Comparison of ENCODE assay signal across 8 cellular contexts in the genomic region with DNA sequence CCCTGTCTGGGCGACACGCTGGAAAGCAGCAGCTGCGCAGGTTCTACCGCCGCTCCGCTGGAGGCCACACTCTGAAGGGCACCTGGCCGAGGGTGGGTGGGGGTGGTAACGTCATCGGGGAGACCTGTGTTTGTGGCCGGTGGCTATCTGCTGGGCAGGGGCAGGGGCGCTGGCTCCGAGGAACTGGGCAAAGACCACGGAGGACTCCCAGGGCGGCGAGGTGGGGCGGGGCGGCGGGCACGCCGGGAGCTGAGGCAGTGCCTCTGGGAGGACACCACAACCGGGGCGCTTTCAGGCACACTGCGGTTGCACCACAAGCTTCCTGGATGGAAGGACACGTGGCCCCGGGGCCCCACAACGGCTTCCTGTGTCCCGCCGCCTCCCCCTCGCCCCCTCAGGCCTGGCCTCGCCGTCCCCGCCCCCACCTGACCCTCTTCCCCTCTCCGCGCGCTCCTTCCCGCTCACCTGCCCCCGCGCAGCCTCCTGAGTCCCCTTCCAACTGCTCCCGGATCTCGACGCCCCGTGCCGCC. TPM values are rescaled to one million over a fixed set of nuclear protein-coding genes. Genes with fewer than 3 reads are reported as not detected.
DNase-seq lines count a peak whose midpoint lies in the region; ATAC-seq and TF ChIP-seq lines count a peak whose summit lies in the region.

No MANE protein-coding gene starts in this region.

- intact Hi-C loops in Panc1 (cut with micrococcal nuclease; ENCODE audit: unreplicated experiment) (no loop called here), cardiac septum (cut with DNase I) (no loop called here)

- BruUV-seq in Panc1 (replicated peaks; lab: Mats Ljungman, UMichigan) = no TSS peak

- CTCF ChIA-PET in Panc1 (lab: Charles Lee) = no interaction called here

- POLR2A ChIA-PET in Panc1 (lab: Charles Lee) = no interaction called here

- no peaks in the 10 kb centered on the region for H3K9me3 ChIP-seq in Panc1 (ENCODE audit: control insufficient read depth, insufficient read depth, low read depth, low read length)

- peak; percentile 58 for ATAC-seq in GM18909 (IDR thresholded peaks at IDR 0.05; ENCODE audit: poor library complexity, unreplicated experiment)
- ATAC-seq in HG03135 (IDR thresholded peaks at IDR 0.05; ENCODE audit: unreplicated experiment) = peak; percentile 45
- peak; percentile 80 for ATAC-seq in Panc1

- H3K4me1 ChIP-seq in Panc1 (ENCODE audit: control insufficient read depth, insufficient read depth, low read length) = no peaks in the 10 kb centered on the region

- H3K27ac ChIP-seq in Panc1 (ENCODE audit: low read length) = no peak overlapping the region

- DNase-seq in AG09309 (ENCODE audit: low read depth) = no peak
- DNase-seq in Panc1 (ENCODE audit: low read depth, low spot score) = no peak
- peak; percentile 79 for DNase-seq in activated T-helper 9 cell treated with anti-CD3 and anti-CD28 coated beads, Interleukin-2, amount 50 U/mL, for 16 hours (ENCODE audit: low read depth)
- peak; percentile 92 for DNase-seq in cardiac septum (ENCODE audit: low spot score)
- no peak for DNase-seq in skeletal muscle cell (ENCODE audit: low read depth)
- no peak for DNase-seq in cerebellar nuclear complex (lab: John Stamatoyannopoulos, UW)

- in situ Hi-C loops in Panc1 (cut with HindIII; ENCODE audit: low pct_unique_long_range_greater_than_20kb, low sequenced_read_pairs) = no loop called here

- H3K36me3 ChIP-seq in Panc1 (ENCODE audit: control insufficient read depth, insufficient read depth, low read length) = no peaks in the 10 kb centered on the region; the same call in 1 of the 2 replicates

- no peak for TF ChIP-seq CTCF in AG09309 (IDR thresholded peaks at IDR 0.05; ENCODE audit: control insufficient read depth, insufficient read depth, low read depth, low read length, missing control alignments)
- TF ChIP-seq CTCF in Panc1 (IDR thresholded peaks at IDR 0.05) = no peak

- H3K4me3 ChIP-seq in AG09309 (ENCODE audit: control insufficient read depth, low read depth, low read length) (peak overlapping the region; percentile 51), Panc1 (ENCODE audit: low read depth in 2 of 2, low read length in 2 of 2) (peak overlapping the region; percentile 50 to 57), skeletal muscle cell (ENCODE audit: low read depth, low read length) (peak overlapping the region; percentile 59)

- H3K27me3 ChIP-seq in Panc1 (ENCODE audit: control insufficient read depth, insufficient read depth, low read length) = peaks cover 2% of the 10 kb centered on the region; the same call in 1 of the 2 replicates

RNA-seq across cellular contexts. Expression of a gene that starts 3.3 kb away (rescaled TPM):
- 10.4 TPM for total RNA-seq in Panc1 (2021; ENCODE audit: unreplicated experiment)
- polyA plus RNA-seq in Panc1 (2012; ENCODE audit: insufficient read length) = 8.9 TPM
- 1.6 TPM for total RNA-seq in cardiac septum

RNA-seq across cellular contexts. Expression of a gene that starts 23.8 kb away (rescaled TPM):
- total RNA-seq in Panc1 (2021; ENCODE audit: unreplicated experiment) (0.77 TPM), cardiac septum (0.57 TPM)
- 1.0 TPM for polyA plus RNA-seq in Panc1 (2012; ENCODE audit: insufficient read length)

Comparison
In these comparisons a context has a peak if more than half of its experiments do, and no peak if none do; other contexts are left out.
1. DNase-seq: peak in activated T-helper 9 cell treated with anti-CD3 and anti-CD28 coated beads, Interleukin-2, amount 50 U/mL, for 16 hours (single experiment) and cardiac septum (single experiment); none in AG09309 (single experiment), Panc1 (single experiment), skeletal muscle cell (single experiment) and cerebellar nuclear complex (0 of 2).
2. Peak in every context shown above with its lines, with median percentiles within 50 percentile points of each other: H3K4me3 ChIP-seq and ATAC-seq.